8 cellular contexts compared by ENCODE assay signal in the genomic region with DNA sequence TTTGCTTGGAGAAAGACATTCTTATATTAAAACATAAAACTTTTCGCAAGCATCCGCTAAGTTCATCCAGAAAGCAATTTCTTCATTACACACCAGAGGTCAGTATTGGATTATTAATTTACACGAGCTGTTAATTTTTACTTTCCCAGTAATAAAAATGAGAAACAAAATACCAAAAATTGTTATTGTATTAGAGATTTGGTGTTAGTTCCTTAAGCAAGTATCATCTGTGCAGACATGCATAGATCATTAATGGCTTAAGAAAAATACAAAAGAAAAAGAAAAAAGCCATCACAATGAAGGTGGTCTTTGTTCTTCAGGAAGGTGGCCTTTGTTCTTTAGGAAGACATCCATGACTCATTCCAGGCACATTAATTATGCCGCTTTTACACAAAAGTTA. TPM values are rescaled to one million over a fixed set of nuclear protein-coding genes. Genes with fewer than 3 reads are reported as not detected.
DNase-seq lines count a peak whose midpoint lies in the region; ATAC-seq, FAIRE-seq and TF ChIP-seq lines count a peak whose summit lies in the region.

No MANE protein-coding gene starts in this region.

- no peak overlapping the region for H2AFZ ChIP-seq in HepG2 (ENCODE audit: low read length)

- H3K4me1 ChIP-seq in adipocyte (ENCODE audit: control insufficient read depth, insufficient read depth, low read length) (peaks cover 3% of the 10 kb centered on the region), HepG2 (ENCODE audit: insufficient read depth, low read length) (peaks cover 42% of the 10 kb centered on the region)

- POLR2A ChIA-PET in AG04450 (lab: Yijun Ruan, JAX) (interaction anchor here (1.7 kb wide), 1 partner anchor 180 kb away, joined by 9 read pairs; no protein-coding TSS in a partner anchor), HepG2 (lab: Yijun Ruan, JAX) (interaction anchor here (0.6 to 3.4 kb wide), 4 partner anchors 32 to 55 kb away, joined by 3 to 31 read pairs (median 6); a partner anchor contains a TSS)

- H3K27ac ChIP-seq in AG04450 (ENCODE audit: low read depth, low read length) (no peak overlapping the region), HepG2 (ENCODE audit: extremely low read length, insufficient read depth, low read length) (no peak overlapping the region), substantia nigra (ENCODE audit: low read depth, low read length, poor library complexity, severe bottlenecking) (no peak overlapping the region)

- no peak overlapping the region for H3K9ac ChIP-seq in adipocyte (ENCODE audit: low read length)
- no peak overlapping the region for H3K9ac ChIP-seq in HepG2 (ENCODE audit: insufficient read depth, low read depth, low read length)

- no peaks in the 10 kb centered on the region for H3K9me3 ChIP-seq in AG04450 (ENCODE audit: control insufficient read depth, insufficient read depth, low read length)
- H3K9me3 ChIP-seq in adipocyte (ENCODE audit: control insufficient read depth, low read length), result no peaks in the 10 kb centered on the region
- H3K9me3 ChIP-seq in HepG2 (ENCODE audit: low read length), result no peaks in the 10 kb centered on the region

- TF ChIP-seq EP300 in HepG2 (IDR thresholded peaks at IDR 0.05; ENCODE audit: low read depth in 2 of 2, low read length in 2 of 2), result peak in 1 of 2 experiments; percentile 30; a peak in 1 of 4 replicates
- TF ChIP-seq EP300 in HepG2 (CRISPR knock-in tag; IDR thresholded peaks at IDR 0.05; ENCODE audit: borderline replicate concordance), result no peak

- H3K4me3 ChIP-seq in AG04450 (ENCODE audit: low read depth, low read length) (no peak overlapping the region), adipocyte (ENCODE audit: low read length) (no peak overlapping the region), HepG2 (replicated peaks in 1 of 3; ENCODE audit: insufficient read depth in 1 of 3, low read depth in 2 of 3, low read length in 3 of 3) (no peak overlapping the region)

- no peaks in the 10 kb centered on the region for H3K79me2 ChIP-seq in HepG2 (ENCODE audit: insufficient read depth, low read length)

- no peaks in the 10 kb centered on the region for H3K27me3 ChIP-seq in AG04450 (ENCODE audit: control insufficient read depth, insufficient read depth, low read length)
- no peaks in the 10 kb centered on the region for H3K27me3 ChIP-seq in adipocyte (replicated peaks; ENCODE audit: control insufficient read depth, insufficient read depth, low read length)
- H3K27me3 ChIP-seq in HepG2 (ENCODE audit: control insufficient read depth in 1 of 2, insufficient read depth in 2 of 2, low read length in 2 of 2), result no peaks in the 10 kb centered on the region

- ATAC-seq in HepG2 (no peak), GM18505 (IDR thresholded peaks at IDR 0.05; ENCODE audit: unreplicated experiment) (no peak), GM18519 (IDR thresholded peaks at IDR 0.05; ENCODE audit: low FRiP score, unreplicated experiment) (no peak)

- in situ Hi-C loops in HepG2 (cut with HindIII; ENCODE audit: extremely low pct_ligation_motif_present, low pct_unique_long_range_greater_than_20kb), result loop anchor here (5.0 kb wide), 1 partner anchor 177 kb away; no protein-coding TSS in a partner anchor

- FAIRE-seq in HepG2 (lab: Jason Lieb, UNC), result no peak

- TF ChIP-seq CTCF in AG04450 (IDR thresholded peaks at IDR 0.05; ENCODE audit: low read depth, low read length) (peak; percentile 58), HepG2 (CRISPR knock-in tag; IDR thresholded peaks at IDR 0.05) (peak; percentile 66)

- CTCF ChIA-PET in AG04450 (lab: Charles Lee), result interaction anchor here (0.6 to 7.4 kb wide), 12 partner anchors 17 to 916 kb away, joined by 3 to 124 read pairs (median 4); no protein-coding TSS in a partner anchor
- CTCF ChIA-PET in HepG2 (lab: Yijun Ruan, JAX; ENCODE audit: low intra/inter-chr PET ratio, low total read pairs), result interaction anchor here (0.8 to 2.7 kb wide), 7 partner anchors 89 to 919 kb away, joined by 3 to 18 read pairs (median 8); no protein-coding TSS in a partner anchor

- peak; percentile 84 for TF ChIP-seq RAD21 in HepG2 (CRISPR knock-in tag; IDR thresholded peaks at IDR 0.05)

- DNase-seq in AG04450 (ENCODE audit: low read depth, low spot score) (no peak), HCEC 1CT (peak; percentile 4), adipocyte (ENCODE audit: low read depth) (peak; percentile 74), HepG2 (ENCODE audit: low spot score) (peak; percentile 55), substantia nigra (lab: John Stamatoyannopoulos, UW) (no peak)
- DNase-seq in activated CD4-positive, alpha-beta T cell treated with anti-CD3 and anti-CD28 coated beads, Interleukin-2, amount 50 U/mL, for 4 hours, result no peak

- no peak overlapping the region for H3K4me2 ChIP-seq in HepG2 (ENCODE audit: low read depth, low read length)

- no peaks in the 10 kb centered on the region for H3K36me3 ChIP-seq in adipocyte (ENCODE audit: control insufficient read depth, insufficient read depth, low read length, severe bottlenecking)
- no peaks in the 10 kb centered on the region for H3K36me3 ChIP-seq in HepG2 (replicated peaks in 1 of 2; ENCODE audit: control insufficient read depth in 1 of 2, insufficient read depth in 2 of 2, low read length in 2 of 2)

- TF ChIP-seq POLR2A in HepG2 (IDR thresholded peaks at IDR 0.05; ENCODE audit: insufficient read depth in 1 of 2, low read depth in 2 of 2, low read length in 2 of 2) (no peak), GM18505 (IDR thresholded peaks at IDR 0.05; ENCODE audit: borderline replicate concordance, extremely low read depth, insufficient read depth, insufficient read length) (no peak)

- H4K20me1 ChIP-seq in HepG2 (ENCODE audit: insufficient read depth, low read length), result no peaks in the 10 kb centered on the region

- intact Hi-C loops in HepG2 (cut with micrococcal nuclease; ENCODE audit: unreplicated experiment), result loop anchor here (1.0 to 5.0 kb wide), 9 partner anchors 33 to 917 kb away; a partner anchor contains a TSS

- 23% methylated on average over 4 of the region's 4 CpGs for WGBS in HepG2 (ENCODE audit: low lambda C conversion rate)

- no TSS peak for BruUV-seq in HepG2 (replicated peaks; lab: Mats Ljungman, UMichigan)

TF ChIP-seq in HepG2, 621 proteins besides CTCF, POLR2A, EP300 and RAD21 (continues in another document):
- TF ChIP-seq ZNF7 (CRISPR knock-in tag; IDR thresholded peaks at IDR 0.05) (no peak; the same call in 1 of the 2 replicates), SOX6 (IDR thresholded peaks at IDR 0.05) (no peak), SOX6 (CRISPR knock-in tag; IDR thresholded peaks at IDR 0.05) (peak; percentile 81), BCL6 (CRISPR knock-in tag; IDR thresholded peaks at IDR 0.05) (peak; percentile 20; the same call in 1 of the 2 replicates), STAG1 (CRISPR knock-in tag; IDR thresholded peaks at IDR 0.05) (peak; percentile 92), ARNT (IDR thresholded peaks at IDR 0.05) (no peak), SMC3 (IDR thresholded peaks at IDR 0.05; ENCODE audit: low read length) (peak; percentile 92)
- TF ChIP-seq, protein P1, sequence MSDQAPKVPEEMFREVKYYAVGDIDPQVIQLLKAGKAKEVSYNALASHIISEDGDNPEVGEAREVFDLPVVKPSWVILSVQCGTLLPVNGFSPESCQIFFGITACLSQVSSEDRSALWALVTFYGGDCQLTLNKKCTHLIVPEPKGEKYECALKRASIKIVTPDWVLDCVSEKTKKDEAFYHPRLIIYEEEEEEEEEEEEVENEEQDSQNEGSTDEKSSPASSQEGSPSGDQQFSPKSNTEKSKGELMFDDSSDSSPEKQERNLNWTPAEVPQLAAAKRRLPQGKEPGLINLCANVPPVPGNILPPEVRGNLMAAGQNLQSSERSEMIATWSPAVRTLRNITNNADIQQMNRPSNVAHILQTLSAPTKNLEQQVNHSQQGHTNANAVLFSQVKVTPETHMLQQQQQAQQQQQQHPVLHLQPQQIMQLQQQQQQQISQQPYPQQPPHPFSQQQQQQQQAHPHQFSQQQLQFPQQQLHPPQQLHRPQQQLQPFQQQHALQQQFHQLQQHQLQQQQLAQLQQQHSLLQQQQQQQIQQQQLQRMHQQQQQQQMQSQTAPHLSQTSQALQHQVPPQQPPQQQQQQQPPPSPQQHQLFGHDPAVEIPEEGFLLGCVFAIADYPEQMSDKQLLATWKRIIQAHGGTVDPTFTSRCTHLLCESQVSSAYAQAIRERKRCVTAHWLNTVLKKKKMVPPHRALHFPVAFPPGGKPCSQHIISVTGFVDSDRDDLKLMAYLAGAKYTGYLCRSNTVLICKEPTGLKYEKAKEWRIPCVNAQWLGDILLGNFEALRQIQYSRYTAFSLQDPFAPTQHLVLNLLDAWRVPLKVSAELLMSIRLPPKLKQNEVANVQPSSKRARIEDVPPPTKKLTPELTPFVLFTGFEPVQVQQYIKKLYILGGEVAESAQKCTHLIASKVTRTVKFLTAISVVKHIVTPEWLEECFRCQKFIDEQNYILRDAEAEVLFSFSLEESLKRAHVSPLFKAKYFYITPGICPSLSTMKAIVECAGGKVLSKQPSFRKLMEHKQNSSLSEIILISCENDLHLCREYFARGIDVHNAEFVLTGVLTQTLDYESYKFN (CRISPR knock-in tag; conservative IDR thresholded peaks at IDR 0.05), result 0 out of 2 replicates have a peak, but pooled peaks have one; percentile 23

RNA-seq across cellular contexts. Expression of a gene that starts 53.6 kb away (rescaled TPM):
- polyA plus RNA-seq in AG04450 (2011; rRNA removed) (36.2 and 47.0 TPM in 2 replicates), HepG2 (2011; rRNA removed) (259 and 279 TPM in 2 replicates)
- polyA minus RNA-seq in AG04450 (2011; rRNA and poly(A)+ RNA removed), result 16.6 and 21.1 TPM in 2 replicates
- 309 and 372 TPM in 2 replicates for total RNA-seq in HepG2 (2016; rRNA removed; fragmentation: Illumina TruSeq; extraction: Trizol)
- total RNA-seq in HepG2 (2016; cell fraction: cytosol; rRNA removed; fragmentation: Illumina TruSeq; extraction: Trizol; ENCODE audit: low read depth), result 103 and 116 TPM in 2 replicates
- 312 and 373 TPM in 2 replicates for total RNA-seq in HepG2 (2016; cell fraction: insoluble cytoplasmic fraction; rRNA removed; fragmentation: Illumina TruSeq; extraction: Trizol)
- total RNA-seq in HepG2 (2016; cell fraction: membrane; rRNA removed; fragmentation: Illumina TruSeq; extraction: Trizol), result 157 and 177 TPM in 2 replicates
- total RNA-seq in HepG2 (2016; cell fraction: nucleus; rRNA removed; fragmentation: Illumina TruSeq; extraction: Trizol), result 234 and 240 TPM in 2 replicates
- polyA plus RNA-seq in HepG2 (2011; cell fraction: cytosol; rRNA removed), result 170 and 271 TPM in 2 replicates
- 129 and 171 TPM in 2 replicates for polyA plus RNA-seq in HepG2 (2011; cell fraction: nucleus; rRNA removed)
- polyA plus RNA-seq in HepG2 (2012), result 561 and 648 TPM in 2 replicates
- 80.3 and 85.6 TPM in 2 replicates for polyA plus RNA-seq in HepG2 (2016; cell fraction: cytosol; fragmentation: Illumina TruSeq; extraction: Trizol; ENCODE audit: low read depth)
- 297 and 326 TPM in 2 replicates for polyA plus RNA-seq in HepG2 (2016; cell fraction: insoluble cytoplasmic fraction; fragmentation: Illumina TruSeq; extraction: Trizol; ENCODE audit: low read depth)
- 111 and 113 TPM in 2 replicates for polyA plus RNA-seq in HepG2 (2016; cell fraction: membrane; fragmentation: Illumina TruSeq; extraction: Trizol; ENCODE audit: low read depth)
- polyA plus RNA-seq in HepG2 (2016; cell fraction: nucleus; fragmentation: Illumina TruSeq; extraction: Trizol; ENCODE audit: insufficient read depth, low read depth), result 221 and 224 TPM in 2 replicates
- 14.7 and 77.3 TPM in 2 replicates for polyA minus RNA-seq in HepG2 (2011; rRNA and poly(A)+ RNA removed; ENCODE audit: low replicate concordance)
- polyA minus RNA-seq in HepG2 (2011; cell fraction: cytosol; rRNA and poly(A)+ RNA removed), result 111 and 128 TPM in 2 replicates
- 529 and 697 TPM in 2 replicates for polyA minus RNA-seq in HepG2 (2011; cell fraction: nucleus; rRNA and poly(A)+ RNA removed)

Comparison
In these comparisons a context has a peak if more than half of its experiments do, and no peak if none do; other contexts are left out.
1. DNase-seq: peak in HCEC 1CT (single experiment), adipocyte (single experiment) and HepG2 (single experiment); none in AG04450 (single experiment), substantia nigra (0 of 49) and activated CD4-positive, alpha-beta T cell treated with anti-CD3 and anti-CD28 coated beads, Interleukin-2, amount 50 U/mL, for 4 hours (0 of 2).